Comparison of ENCODE assay signal across 1 cellular context in the genomic region with DNA sequence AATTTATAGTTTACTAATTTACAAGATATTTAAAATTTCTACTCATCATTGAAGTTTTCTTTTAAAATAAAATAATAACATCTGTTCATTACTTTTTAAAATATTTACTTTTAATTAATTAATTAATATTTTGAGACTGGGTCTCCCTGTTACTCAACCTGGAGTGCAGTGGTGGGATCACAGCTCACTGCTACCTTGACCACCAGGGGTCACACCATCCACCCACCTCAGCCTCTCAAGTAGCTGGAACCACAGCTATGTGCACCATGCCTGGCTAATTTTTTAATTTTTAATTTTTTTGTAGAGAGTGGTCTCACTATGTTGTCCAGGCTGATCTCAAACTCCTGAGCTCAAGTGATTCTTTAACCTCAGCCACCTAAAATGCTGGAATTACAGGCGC.
TF ChIP-seq lines count a peak whose summit lies in the region.

No MANE protein-coding gene starts in this region.

TF ChIP-seq in H1, 55 proteins besides CTCF, POLR2A, EP300 and RAD21:
- no peak for TF ChIP-seq FOSL1 (IDR thresholded peaks at IDR 0.05; ENCODE audit: insufficient read depth, low read depth, low read length)
- no peak for TF ChIP-seq BRCA1 (IDR thresholded peaks at IDR 0.05; ENCODE audit: low read depth, low read length)
TF ChIP-seq in H1: peak in this region for 0.
